ENCODE assay signal across 27 cellular contexts in the genomic region with DNA sequence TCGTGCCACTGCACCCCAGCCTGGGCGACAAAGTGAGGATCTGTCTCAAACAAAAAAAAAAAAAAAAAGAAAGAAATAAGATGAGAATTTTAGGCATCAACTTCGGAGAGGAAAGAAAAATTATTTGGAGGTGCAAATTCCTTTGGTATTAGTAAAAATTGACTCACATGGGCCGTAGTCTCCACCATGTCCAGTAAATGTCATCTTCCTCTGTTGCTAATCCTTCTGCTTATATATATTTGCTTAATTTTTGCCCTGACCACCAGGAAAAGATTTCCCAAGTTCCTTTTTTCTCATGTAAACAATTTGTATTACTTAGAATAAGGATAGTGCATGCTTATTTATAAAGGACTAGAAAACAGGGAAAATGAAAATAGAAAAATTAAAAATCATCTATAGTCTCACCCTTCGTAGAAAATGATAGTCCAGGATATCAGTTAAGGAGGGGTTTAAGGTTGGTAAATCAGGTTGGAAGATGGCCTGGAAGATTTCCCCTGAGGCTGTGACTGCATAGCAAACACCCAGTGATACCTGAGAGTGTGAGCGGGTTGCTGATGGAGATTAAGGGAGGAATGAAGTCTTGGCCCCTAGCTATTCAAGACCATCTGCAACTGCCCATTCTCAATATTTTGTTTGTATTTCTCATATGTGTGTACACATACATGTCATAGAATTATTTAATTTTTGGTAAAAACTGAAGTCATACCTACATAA.
"Had no signal": no experiment of that assay in that cellular context is flagged by ENCODE, and none has a peak within 500 bp of the region (broad histone marks: within the 10 kb centered on the region; RNA-seq: fewer than 3 reads in every experiment).

No MANE protein-coding gene starts in this region.

- H3K4me1 ChIP-seq: foreskin keratinocyte, gastroesophageal sphincter, heart left ventricle, parathyroid adenoma, right lobe of liver, stomach, testis, tibial artery, upper lobe of left lung had no signal

- H3K9ac ChIP-seq: neural progenitor cell, parathyroid adenoma had no signal

- H3K27me3 ChIP-seq: foreskin keratinocyte, gastroesophageal sphincter, heart left ventricle, hepatocyte, neural progenitor cell, right lobe of liver, stomach, testis, tibial artery, upper lobe of left lung had no signal

- H3K27ac Mint-ChIP-seq: memory B cell; naive thymus-derived CD4-positive, alpha-beta T cell; nephron; neural progenitor cell; progenitor cell of endocrine pancreas had no signal

- H3K36me3 ChIP-seq: gastroesophageal sphincter, heart left ventricle, neural progenitor cell, right lobe of liver, stomach, tibial artery, upper lobe of left lung had no signal

- H3K9me3 ChIP-seq: right lobe of liver, testis had no signal

- H3K27ac ChIP-seq: dorsolateral prefrontal cortex, foreskin keratinocyte, gastroesophageal sphincter, heart left ventricle, hepatocyte, neural progenitor cell, parathyroid adenoma, right lobe of liver, stomach, testis, tibial artery, upper lobe of left lung had no signal

- H3K79me2 ChIP-seq: hepatocyte, parathyroid adenoma had no signal

- H3K4me3 ChIP-seq: dorsolateral prefrontal cortex, gastroesophageal sphincter, heart left ventricle, hepatocyte, lung, neural progenitor cell, right lobe of liver, stomach, testis, tibial artery, upper lobe of left lung had no signal

- H3K4me2 ChIP-seq: hepatocyte, neural progenitor cell had no signal

- DNase-seq: dorsolateral prefrontal cortex; effector CD4-positive, alpha-beta T cell; foreskin keratinocyte; heart left ventricle; kidney; midbrain; naive thymus-derived CD4-positive, alpha-beta T cell; right lobe of liver; small intestine; stimulated activated CD4-positive, alpha-beta T cell treated with anti-CD3 and anti-CD28 coated beads, Interleukin-12 subunit alpha, Interleukin-12 subunit beta, amount 100 ng/mL, for 4 hours; stimulated activated CD4-positive, alpha-beta T cell treated with anti-CD3 and anti-CD28 coated beads, Interleukin-1b, Interleukin-23, amount 100 ng/mL, for 48 hours; stimulated activated CD4-positive, alpha-beta T cell treated with anti-CD3 and anti-CD28 coated beads, Interleukin-4, amount 100 ng/mL, for 1 hour; stimulated activated CD8-positive, alpha-beta memory T cell treated with anti-CD3 and anti-CD28 coated beads, Interleukin-4, amount 100 ng/mL, for 48 hours; stimulated activated naive CD4-positive, alpha-beta T cell treated with Interleukin-2 at 50 U/mL for 16 hours; stomach; testis; tibial artery; upper lobe of left lung had no signal

- ATAC-seq: foreskin keratinocyte; gastroesophageal sphincter; heart left ventricle; left lobe of liver; naive thymus-derived CD4-positive, alpha-beta T cell; right lobe of liver had no signal

- H2AFZ ChIP-seq: hepatocyte, neural progenitor cell, parathyroid adenoma had no signal
